ENCODE assay signal across 9 cellular contexts in the genomic region with DNA sequence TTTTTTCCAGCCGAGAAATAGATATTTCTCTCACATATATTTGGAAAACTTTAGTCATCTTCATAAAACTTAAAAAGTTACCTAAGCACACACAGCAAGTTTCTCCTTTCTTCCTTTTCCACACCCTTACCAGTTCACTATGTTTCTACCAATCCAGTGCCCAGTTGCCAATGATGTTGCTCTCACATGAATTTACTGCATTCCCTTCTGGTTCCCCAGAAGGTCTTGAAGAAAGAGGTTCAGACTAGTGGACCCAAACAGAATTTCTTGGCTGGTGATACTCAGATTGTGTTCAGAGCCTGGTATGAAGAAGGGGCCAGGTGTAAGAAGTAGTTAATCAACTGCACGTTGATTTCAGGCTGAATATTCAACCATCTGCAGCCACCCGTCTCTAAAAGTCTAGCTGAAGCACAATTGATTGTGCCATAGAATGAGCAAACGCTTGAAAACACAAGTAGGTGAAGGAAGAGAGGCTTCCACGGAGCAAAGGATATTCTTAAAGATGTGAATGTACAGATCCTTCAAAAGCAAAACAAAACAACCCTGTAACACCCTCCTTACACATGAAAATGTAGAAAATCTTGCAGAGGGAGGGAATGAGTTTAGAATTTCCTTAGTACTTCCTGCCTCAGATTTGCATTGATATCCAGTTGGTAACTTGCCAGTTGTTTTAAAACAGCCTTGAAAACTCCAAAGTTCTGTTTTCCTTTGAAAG. TPM values are rescaled to one million over a fixed set of nuclear protein-coding genes. Genes with fewer than 3 reads are reported as not detected.
DNase-seq lines count a peak whose midpoint lies in the region; ATAC-seq and TF ChIP-seq lines count a peak whose summit lies in the region.
"Had no signal": no experiment of that assay in that cellular context is flagged by ENCODE, and none has a peak within 500 bp of the region (broad histone marks: within the 10 kb centered on the region; RNA-seq: fewer than 3 reads in every experiment).

No MANE protein-coding gene starts in this region.

- no peak for DNase-seq in AG09309 (ENCODE audit: low read depth)
- no peak for DNase-seq in endothelial cell (ENCODE audit: low spot score)
- DNase-seq in neural crest cell (ENCODE audit: low read depth, low spot score), result no peak
- no peak for DNase-seq in stimulated activated CD4-positive, alpha-beta T cell treated with anti-CD3 and anti-CD28 coated beads, Interleukin-1b, Interleukin-23, amount 100 ng/mL, for 48 hours
- no peak for DNase-seq in stimulated activated CD4-positive, alpha-beta T cell treated with anti-CD3 and anti-CD28 coated beads, Interleukin-4, amount 100 ng/mL, for 4 hours
- DNase-seq in ecto neural progenitor cell (ENCODE audit: low spot score), result no peak
- DNase-seq: activated CD4-positive, alpha-beta T cell treated with anti-CD3 and anti-CD28 coated beads, Interleukin-2, amount 50 U/mL, for 1 hour had no signal

- TF ChIP-seq RAD21 in Ishikawa (IDR thresholded peaks at IDR 0.05; ENCODE audit: low read depth), result peak; percentile 8; the same call in 1 of the 2 replicates

- H3K4me1 Mint-ChIP-seq in endothelial cell (ENCODE audit: unreplicated experiment), result peaks cover 50% of the 10 kb centered on the region
- H3K4me1 Mint-ChIP-seq in neural crest cell, result peaks cover 73% of the 10 kb centered on the region

- H3K4me3 Mint-ChIP-seq in endothelial cell (ENCODE audit: unreplicated experiment) (peak overlapping the region; percentile 3), neural crest cell (peak overlapping the region; percentile 65)

- peak overlapping the region; percentile 24 for H3K4me3 ChIP-seq in AG09309 (ENCODE audit: control insufficient read depth, low read depth, low read length)

- no peak for TF ChIP-seq CTCF in AG09309 (IDR thresholded peaks at IDR 0.05; ENCODE audit: control insufficient read depth, insufficient read depth, low read depth, low read length, missing control alignments)
- no peak for TF ChIP-seq CTCF in endothelial cell (IDR thresholded peaks at IDR 0.05; ENCODE audit: unreplicated experiment)
- TF ChIP-seq CTCF in neural crest cell (conservative IDR thresholded peaks at IDR 0.05), result no peak

- ATAC-seq in GM21619 (IDR thresholded peaks at IDR 0.05; ENCODE audit: unreplicated experiment), result no peak

- H3K27ac Mint-ChIP-seq in endothelial cell (ENCODE audit: unreplicated experiment) (peak overlapping the region; percentile 71), neural crest cell (ENCODE audit: unreplicated experiment) (peak overlapping the region; percentile 22)

- H3K27me3 Mint-ChIP-seq in endothelial cell (ENCODE audit: unreplicated experiment) (peaks cover 2% of the 10 kb centered on the region), neural crest cell (ENCODE audit: low read depth) (no peaks in the 10 kb centered on the region)

- H3K36me3 Mint-ChIP-seq in endothelial cell (ENCODE audit: low read depth, unreplicated experiment) (no peaks in the 10 kb centered on the region), neural crest cell (ENCODE audit: low read depth) (no peaks in the 10 kb centered on the region)

- no peaks in the 10 kb centered on the region for H3K9me3 Mint-ChIP-seq in endothelial cell (ENCODE audit: unreplicated experiment)
- H3K9me3 Mint-ChIP-seq in neural crest cell, result peaks cover 3% of the 10 kb centered on the region

- TF ChIP-seq EP300 in Ishikawa (IDR thresholded peaks at IDR 0.05; ENCODE audit: borderline replicate concordance), result peak; percentile 23; the same call in 1 of the 2 replicates

TF ChIP-seq in Ishikawa, 13 proteins besides CTCF, POLR2A, EP300 and RAD21:
- TF ChIP-seq TCF12 (IDR thresholded peaks at IDR 0.05; ENCODE audit: low read depth) (0 out of 2 replicates have a peak, but pooled peaks have one; percentile 34), NFIC (IDR thresholded peaks at IDR 0.05) (peak; percentile 30), TAF1 (IDR thresholded peaks at IDR 0.05; ENCODE audit: low read depth) (no peak), TEAD4 (IDR thresholded peaks at IDR 0.05) (peak; percentile 33; the same call in 1 of the 2 replicates), CEBPB (IDR thresholded peaks at IDR 0.05) (0 out of 2 replicates have a peak, but pooled peaks have one; percentile 2)
- TF ChIP-seq, protein P1, sequence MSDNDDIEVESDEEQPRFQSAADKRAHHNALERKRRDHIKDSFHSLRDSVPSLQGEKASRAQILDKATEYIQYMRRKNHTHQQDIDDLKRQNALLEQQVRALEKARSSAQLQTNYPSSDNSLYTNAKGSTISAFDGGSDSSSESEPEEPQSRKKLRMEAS (IDR thresholded peaks at IDR 0.05), result no peak

RNA-seq across cellular contexts. Expression of a gene that starts 4.6 kb away (rescaled TPM):
- total RNA-seq in endothelial cell (ENCODE audit: unreplicated experiment) (30.9 TPM), neural crest cell (34.5 and 35.4 TPM in 2 replicates)
